Comparison of ENCODE assay signal across 8 cellular contexts in genomic region chr16:727291-727977, GRCh38. TPM values are rescaled to one million over a fixed set of nuclear protein-coding genes. Genes with fewer than 3 reads are reported as not detected.
DNase-seq lines count a peak whose midpoint lies in the region; ATAC-seq and TF ChIP-seq lines count a peak whose summit lies in the region.

No MANE protein-coding gene starts in this region.

- H3K4me1 Mint-ChIP-seq in activated naive CD4-positive, alpha-beta T cell treated with anti-CD3 and anti-CD28 coated beads, Interleukin-2, amount 50 U/mL, for 24 hours: no peaks in the 10 kb centered on the region

- H3K27ac Mint-ChIP-seq in activated naive CD4-positive, alpha-beta T cell treated with anti-CD3 and anti-CD28 coated beads, Interleukin-2, amount 50 U/mL, for 24 hours: no peak overlapping the region

- H3K9ac ChIP-seq in DND-41 (ENCODE audit: low read depth, low read length): peak overlapping the region; percentile 65

- peaks cover 20% of the 10 kb centered on the region for H3K36me3 ChIP-seq in DND-41 (ENCODE audit: insufficient read depth, low read length)
- H3K36me3 ChIP-seq in thoracic aorta: peaks cover 8% of the 10 kb centered on the region

- H3K4me2 ChIP-seq in DND-41 (ENCODE audit: insufficient read depth, low read length): peak overlapping the region; percentile 93

- H2AFZ ChIP-seq in DND-41 (ENCODE audit: low read depth, low read length): peak overlapping the region; percentile 66

- H3K4me3 Mint-ChIP-seq in activated naive CD4-positive, alpha-beta T cell treated with anti-CD3 and anti-CD28 coated beads, Interleukin-2, amount 50 U/mL, for 24 hours: peak overlapping the region; percentile 42

- no peaks in the 10 kb centered on the region for H3K9me3 ChIP-seq in DND-41 (ENCODE audit: insufficient read depth, low read length, severe bottlenecking)
- H3K9me3 ChIP-seq in thoracic aorta: no peaks in the 10 kb centered on the region

- peak overlapping the region; percentile 27 to 72; a peak in 3 of 4 replicates for H3K4me3 ChIP-seq in DND-41 (ENCODE audit: low read depth in 1 of 2, low read length in 2 of 2)
- H3K4me3 ChIP-seq in thoracic aorta: peak overlapping the region; percentile 71

- H3K4me1 ChIP-seq in DND-41 (ENCODE audit: insufficient read depth, low read length) (peaks cover 14% of the 10 kb centered on the region), thoracic aorta (ENCODE audit: control insufficient read depth in 1 of 2, low read depth in 2 of 2) (peaks cover 11 to 19% of the 10 kb centered on the region in 2 donors)

- no peaks in the 10 kb centered on the region for H3K27me3 Mint-ChIP-seq in activated naive CD4-positive, alpha-beta T cell treated with anti-CD3 and anti-CD28 coated beads, Interleukin-2, amount 50 U/mL, for 24 hours

- H3K27ac ChIP-seq in DND-41 (ENCODE audit: low read length): peak overlapping the region; percentile 45; the same call in 1 of the 2 replicates
- no peak overlapping the region for H3K27ac ChIP-seq in thoracic aorta

- H3K79me2 ChIP-seq in DND-41 (ENCODE audit: insufficient read depth, low read length): no peaks in the 10 kb centered on the region

- H3K36me3 Mint-ChIP-seq in activated naive CD4-positive, alpha-beta T cell treated with anti-CD3 and anti-CD28 coated beads, Interleukin-2, amount 50 U/mL, for 24 hours: no peaks in the 10 kb centered on the region

- H3K27me3 ChIP-seq in DND-41 (ENCODE audit: insufficient read depth, low read length, poor library complexity) (no peaks in the 10 kb centered on the region), thoracic aorta (replicated peaks; ENCODE audit: insufficient read depth) (no peaks in the 10 kb centered on the region)

- ATAC-seq in DND-41 (ENCODE audit: insufficient read depth, low read depth) (no peak), HG03460 (IDR thresholded peaks at IDR 0.05; ENCODE audit: unreplicated experiment) (peak; percentile 5), thoracic aorta (ENCODE audit: insufficient number of reproducible peaks, low FRiP score, low read depth) (no peak)

- no peaks in the 10 kb centered on the region for H3K9me3 Mint-ChIP-seq in activated naive CD4-positive, alpha-beta T cell treated with anti-CD3 and anti-CD28 coated beads, Interleukin-2, amount 50 U/mL, for 24 hours

- TF ChIP-seq CTCF in DND-41 (IDR thresholded peaks at IDR 0.05; ENCODE audit: borderline replicate concordance, extremely low read depth, low read length, poor library complexity, severe bottlenecking) (no peak), thoracic aorta (IDR thresholded peaks at IDR 0.05) (no peak)

- DNase-seq in DND-41 (no peak), inferior parietal cortex (ENCODE audit: extremely low spot score) (peak; percentile 16), thoracic aorta (ENCODE audit: low spot score) (no peak), COLO829 (ENCODE audit: low spot score) (no peak), NCI-H2107 treated with DMSO at 0.1 percent for 48 hours (lab: John Stamatoyannopoulos, UW; ENCODE audit: unreplicated experiment) (no peak), UCSD-AML1 (lab: John Stamatoyannopoulos, UW; ENCODE audit: unreplicated experiment) (no peak)

- peaks cover 24% of the 10 kb centered on the region for H4K20me1 ChIP-seq in DND-41 (ENCODE audit: insufficient read depth, low read length)

RNA-seq across cellular contexts. Expression of gene HAGHL, which starts 0.5 kb away (rescaled TPM):
- total RNA-seq in thoracic aorta: 1 to 10 TPM; 6.4 to 8.1 TPM

RNA-seq across cellular contexts. Expression of gene CCDC78, which starts 1.2 kb away (rescaled TPM):
- under 1 TPM; 0.92 to 0.95 TPM for total RNA-seq in thoracic aorta

RNA-seq across cellular contexts. Expression of gene ANTKMT, which starts 6.5 kb away (rescaled TPM):
- total RNA-seq in thoracic aorta: 10 to 100 TPM; 29.7 to 46.7 TPM

RNA-seq across cellular contexts. Expression of gene METRN, which starts 12.5 kb away (rescaled TPM):
- total RNA-seq in thoracic aorta: 10 to 100 TPM; 28.9 to 58.9 TPM

RNA-seq across cellular contexts. Expression of gene CIAO3, which starts 13.4 kb away (rescaled TPM):
- total RNA-seq in thoracic aorta: 10 to 100 TPM; 27.0 to 30.3 TPM
